Comparison of ENCODE assay signal across 18 cellular contexts in genomic region chr12:62375603-62376002, GRCh38.
"Had no signal": no experiment of that assay in that cellular context is flagged by ENCODE, and none has a peak within 500 bp of the region (broad histone marks: within the 10 kb centered on the region; RNA-seq: fewer than 3 reads in every experiment).

No MANE protein-coding gene starts in this region.

- H3K4me1 Mint-ChIP-seq: neural progenitor cell had no signal

- H3K27me3 ChIP-seq: dorsolateral prefrontal cortex, neural progenitor cell, tibial nerve, vagina had no signal

- H3K4me1 ChIP-seq: neural progenitor cell had no signal

- H3K27me3 Mint-ChIP-seq: activated CD4-positive, alpha-beta memory T cell treated with anti-CD3 and anti-CD28 coated beads for 36 hours; activated T-cell treated with anti-CD3 and anti-CD28 coated beads, Interleukin-2, amount 50 U/mL, for 24 hours; naive thymus-derived CD4-positive, alpha-beta T cell; progenitor cell of endocrine pancreas had no signal

- H3K36me3 ChIP-seq: neural progenitor cell, tibial nerve, vagina had no signal

- DNase-seq: activated CD4-positive, alpha-beta memory T cell treated with anti-CD3 and anti-CD28 coated beads for 36 hours; activated naive CD4-positive, alpha-beta T cell treated with anti-CD3 and anti-CD28 coated beads, Interleukin-2, amount 50 U/mL, for 16 hours; activated T-cell treated with anti-CD3 and anti-CD28 coated beads, Interleukin-2, amount 50 U/mL, for 24 hours; amygdala; dorsolateral prefrontal cortex; left ventricle myocardium superior; mesenchymal stem cell; naive thymus-derived CD4-positive, alpha-beta T cell; stimulated activated CD4-positive, alpha-beta T cell treated with anti-CD3 and anti-CD28 coated beads, Interleukin-12 subunit alpha, Interleukin-12 subunit beta, amount 100 ng/mL, for 4 hours; stimulated activated CD4-positive, alpha-beta T cell treated with anti-CD3 and anti-CD28 coated beads, Interleukin-1b, Interleukin-23, amount 100 ng/mL, for 48 hours; stimulated activated CD8-positive, alpha-beta memory T cell treated with anti-CD3 and anti-CD28 coated beads, Interleukin-4, amount 100 ng/mL, for 48 hours; stimulated activated naive CD4-positive, alpha-beta T cell; substantia nigra had no signal

- H3K9me3 Mint-ChIP-seq: activated CD4-positive, alpha-beta memory T cell treated with anti-CD3 and anti-CD28 coated beads for 36 hours; activated T-cell treated with anti-CD3 and anti-CD28 coated beads, Interleukin-2, amount 50 U/mL, for 24 hours; naive thymus-derived CD4-positive, alpha-beta T cell; neural progenitor cell; T-helper 2 cell treated with Interferon-gamma antibody and Interleukin-4, amounts not matched to agents 5 μg/mL and 100 μg/mL, for 36 hours had no signal

- H3K4me3 Mint-ChIP-seq: activated CD4-positive, alpha-beta memory T cell treated with anti-CD3 and anti-CD28 coated beads for 36 hours; activated T-cell treated with anti-CD3 and anti-CD28 coated beads, Interleukin-2, amount 50 U/mL, for 24 hours; neural progenitor cell; T-helper 2 cell treated with Interferon-gamma antibody and Interleukin-4, amounts not matched to agents 5 μg/mL and 100 μg/mL, for 36 hours had no signal

- H3K9me3 ChIP-seq: tibial nerve, vagina had no signal

- H3K27ac ChIP-seq: dorsolateral prefrontal cortex, neural progenitor cell, tibial nerve, vagina had no signal

- ATAC-seq: left ventricle myocardium superior; naive thymus-derived CD4-positive, alpha-beta T cell had no signal

- H3K27ac Mint-ChIP-seq: activated CD4-positive, alpha-beta memory T cell treated with anti-CD3 and anti-CD28 coated beads for 36 hours; activated T-cell treated with anti-CD3 and anti-CD28 coated beads, Interleukin-2, amount 50 U/mL, for 24 hours; neural progenitor cell; progenitor cell of endocrine pancreas; T-helper 2 cell treated with Interferon-gamma antibody and Interleukin-4, amounts not matched to agents 5 μg/mL and 100 μg/mL, for 36 hours had no signal

- H3K4me3 ChIP-seq: dorsolateral prefrontal cortex, neural progenitor cell, tibial nerve, vagina had no signal
